In the genomic region with DNA sequence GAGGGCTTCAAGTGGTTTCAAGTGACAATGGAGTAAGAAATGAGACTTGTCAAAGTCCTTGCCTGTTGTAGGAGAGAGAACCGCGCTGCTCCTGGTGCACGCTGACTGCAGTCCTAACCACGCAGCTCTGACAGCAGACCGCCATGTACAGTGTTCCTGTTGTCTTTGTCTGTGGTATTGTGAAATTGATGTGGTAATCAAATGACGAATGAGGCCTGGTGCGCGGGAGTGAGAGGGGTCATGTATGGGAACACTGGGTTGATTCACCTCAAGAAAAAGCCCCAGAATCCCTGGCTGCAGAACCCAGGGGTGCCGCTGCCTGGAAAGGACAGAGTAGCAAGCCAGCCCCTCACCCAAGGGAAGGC, we compare ENCODE assay signal across 9 cellular contexts.
DNase-seq lines count a peak whose midpoint lies in the region; ATAC-seq and TF ChIP-seq lines count a peak whose summit lies in the region.
"Had no signal": no experiment of that assay in that cellular context is flagged by ENCODE, and none has a peak within 500 bp of the region (broad histone marks: within the 10 kb centered on the region; RNA-seq: fewer than 3 reads in every experiment).

No MANE protein-coding gene starts in this region.

- intact Hi-C loops in activated naive CD4-positive, alpha-beta T cell treated with anti-CD3 and anti-CD28 coated beads for 36 hours (cut with micrococcal nuclease), result no loop called here

- peak overlapping the region; percentile 76 for H3K27ac Mint-ChIP-seq in activated naive CD4-positive, alpha-beta T cell treated with anti-CD3 and anti-CD28 coated beads for 36 hours

- H3K27me3 ChIP-seq in Peyer's patch, result no peaks in the 10 kb centered on the region
- no peaks in the 10 kb centered on the region for H3K27me3 ChIP-seq in liver (ENCODE audit: control insufficient read depth in 4 of 4, insufficient read depth in 4 of 4, low read length in 3 of 4)

- H3K36me3 Mint-ChIP-seq in activated naive CD4-positive, alpha-beta T cell treated with anti-CD3 and anti-CD28 coated beads for 36 hours (ENCODE audit: low read depth), result peaks cover 5% of the 10 kb centered on the region

- H3K36me3 ChIP-seq in Peyer's patch (no peaks in the 10 kb centered on the region), liver (ENCODE audit: control insufficient read depth in 4 of 4, insufficient read depth in 3 of 4, low read depth in 1 of 4, low read length in 3 of 4) (no peaks in the 10 kb centered on the region)
- H3K36me3 ChIP-seq: thoracic aorta had no signal

- H3K4me3 ChIP-seq in Peyer's patch (no peak overlapping the region), liver (ENCODE audit: low read depth in 1 of 3, low read length in 3 of 3) (no peak overlapping the region)
- H3K4me3 ChIP-seq: thoracic aorta had no signal

- TF ChIP-seq POLR2A in Peyer's patch (IDR thresholded peaks at IDR 0.05), result peak in 1 of 2 donors; percentile 20

- ATAC-seq in GM21786 (IDR thresholded peaks at IDR 0.05; ENCODE audit: unreplicated experiment), result no peak

- H3K4me1 Mint-ChIP-seq in activated naive CD4-positive, alpha-beta T cell treated with anti-CD3 and anti-CD28 coated beads for 36 hours (ENCODE audit: low read depth), result peaks cover 91% of the 10 kb centered on the region

- WGBS in liver, result 76% methylated on average over 9 of the region's 9 CpGs

- H3K27me3 Mint-ChIP-seq in activated naive CD4-positive, alpha-beta T cell treated with anti-CD3 and anti-CD28 coated beads for 36 hours (ENCODE audit: low read depth), result no peaks in the 10 kb centered on the region

- DNase-seq in Peyer's patch (peak in 2 of 3 donors; percentile 23 to 78), NCI-H2171 treated with DMSO at 0.1 percent for 48 hours (lab: John Stamatoyannopoulos, UW) (no peak), kidney tubule cell (ENCODE audit: low spot score) (no peak), NCI-H345 treated with DMSO at 0.1 percent for 48 hours (lab: John Stamatoyannopoulos, UW; ENCODE audit: unreplicated experiment) (no peak)
- peak; percentile 67 for DNase-seq in activated naive CD4-positive, alpha-beta T cell treated with anti-CD3 and anti-CD28 coated beads for 36 hours
- peak; percentile 38 for DNase-seq in stimulated activated CD8-positive, alpha-beta memory T cell treated with anti-CD3 and anti-CD28 coated beads, Interleukin-7, amount 100 ng/mL, for 24 hours (ENCODE audit: low read depth)

- peaks cover 0 to 12% (median 4%) of the 10 kb centered on the region in 4 donors for H3K4me1 ChIP-seq in Peyer's patch
- peaks cover 0 to 8% (median 3%) of the 10 kb centered on the region in 4 donors for H3K4me1 ChIP-seq in liver (ENCODE audit: control insufficient read depth in 4 of 4, insufficient read depth in 4 of 4, low read length in 3 of 4)

- H3K9me3 Mint-ChIP-seq in activated naive CD4-positive, alpha-beta T cell treated with anti-CD3 and anti-CD28 coated beads for 36 hours, result no peaks in the 10 kb centered on the region

- no peak overlapping the region for H3K9ac ChIP-seq in liver (ENCODE audit: low read depth in 1 of 2, low read length in 2 of 2)

- H3K9me3 ChIP-seq in Peyer's patch (no peaks in the 10 kb centered on the region), liver (ENCODE audit: control insufficient read depth in 4 of 4, low read length in 3 of 4) (no peaks in the 10 kb centered on the region)
- H3K9me3 ChIP-seq: thoracic aorta had no signal

- peak overlapping the region; percentile 26 for H3K4me3 Mint-ChIP-seq in activated naive CD4-positive, alpha-beta T cell treated with anti-CD3 and anti-CD28 coated beads for 36 hours

- H3K27ac ChIP-seq in Peyer's patch (peak overlapping the region in 3 of 4 donors; percentile 52 to 63 (median 59)), liver (ENCODE audit: low read depth in 1 of 2, low read length in 2 of 2) (peak overlapping the region; percentile 11 to 19)

- CTCF ChIA-PET in activated naive CD4-positive, alpha-beta T cell treated with anti-CD3 and anti-CD28 coated beads for 36 hours (lab: Charles Lee), result interaction anchor here (1.1 to 2.0 kb wide), 3 partner anchors 10 to 96 kb away, joined by 3 to 8 read pairs (median 5); no protein-coding TSS in a partner anchor

- no peak for TF ChIP-seq CTCF in Peyer's patch (IDR thresholded peaks at IDR 0.05)
- TF ChIP-seq CTCF in liver (IDR thresholded peaks at IDR 0.05; ENCODE audit: low read depth, low read length, missing input control), result no peak

- no peak for TF ChIP-seq RAD21 in liver (IDR thresholded peaks at IDR 0.05)

TF ChIP-seq in liver, 16 proteins besides CTCF, POLR2A, EP300 and RAD21:
- peak in 1 of 2 donors; percentile 74 for TF ChIP-seq EGR1 (IDR thresholded peaks at IDR 0.05; ENCODE audit: low read depth in 2 of 2)
- no peak for TF ChIP-seq ATF3 (IDR thresholded peaks at IDR 0.05)
- TF ChIP-seq, protein P1, sequence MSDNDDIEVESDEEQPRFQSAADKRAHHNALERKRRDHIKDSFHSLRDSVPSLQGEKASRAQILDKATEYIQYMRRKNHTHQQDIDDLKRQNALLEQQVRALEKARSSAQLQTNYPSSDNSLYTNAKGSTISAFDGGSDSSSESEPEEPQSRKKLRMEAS (IDR thresholded peaks at IDR 0.05), result no peak
- no peak for TF ChIP-seq GABPA (IDR thresholded peaks at IDR 0.05 in 1 of 2, conservative IDR thresholded peaks at IDR 0.05 in 1 of 2)
- TF ChIP-seq RXRA (IDR thresholded peaks at IDR 0.05), result peak in 1 of 2 donors; percentile 16

Comparison
In these comparisons a context has a peak if more than half of its experiments do, and no peak if none do; other contexts are left out.
1. DNase-seq: peak in Peyer's patch (2 of 3), activated naive CD4-positive, alpha-beta T cell treated with anti-CD3 and anti-CD28 coated beads for 36 hours (single experiment) and stimulated activated CD8-positive, alpha-beta memory T cell treated with anti-CD3 and anti-CD28 coated beads, Interleukin-7, amount 100 ng/mL, for 24 hours (single experiment); none in NCI-H2171 treated with DMSO at 0.1 percent for 48 hours (single experiment), kidney tubule cell (single experiment) and NCI-H345 treated with DMSO at 0.1 percent for 48 hours (single experiment).